In genomic region chr5:80631277-80632259, GRCh38 we compare ENCODE assay signal across 18 cellular contexts.
"Had no signal": no experiment of that assay in that cellular context is flagged by ENCODE, and none has a peak within 500 bp of the region (broad histone marks: within the 10 kb centered on the region; RNA-seq: fewer than 3 reads in every experiment).

No MANE protein-coding gene starts in this region.

- FAIRE-seq: colon, keratinocyte had no signal

- H3K27ac Mint-ChIP-seq: dendritic cell treated with granulocyte-macrophage colony-stimulating factor and Interleukin-4, amounts not matched to agents 40 ng/mL and 50 ng/mL, for 4 days; effector memory CD8-positive, alpha-beta T cell; naive B cell; nephron; type B pancreatic cell had no signal

- DNase-seq: effector memory CD8-positive, alpha-beta T cell; foreskin keratinocyte; immature natural killer cell; left ventricle myocardium inferior; mesendoderm; naive B cell; sigmoid colon; stimulated activated naive CD8-positive, alpha-beta T cell treated with anti-CD3 and anti-CD28 coated beads, Interleukin-15, Interleukin-2, amounts not matched to agents 100 U/mL and 50 U/mL, for 24 hours; thyroid gland; uterus had no signal

- H3K4me3 ChIP-seq: left ventricle myocardium inferior, lung, sigmoid colon, skin epidermis, suprapubic skin, thyroid gland, uterus had no signal

- H3K36me3 ChIP-seq: uterus had no signal

- H3K4me1 Mint-ChIP-seq: immature natural killer cell, nephron had no signal

- H3K4me3 Mint-ChIP-seq: dendritic cell treated with granulocyte-macrophage colony-stimulating factor and Interleukin-4, amounts not matched to agents 40 ng/mL and 50 ng/mL, for 4 days; effector memory CD8-positive, alpha-beta T cell; immature natural killer cell; naive B cell; nephron; type B pancreatic cell had no signal

- H3K9me3 ChIP-seq: left ventricle myocardium inferior, sigmoid colon, suprapubic skin, thyroid gland, uterus had no signal

- H3K9me3 Mint-ChIP-seq: dendritic cell treated with granulocyte-macrophage colony-stimulating factor and Interleukin-4, amounts not matched to agents 40 ng/mL and 50 ng/mL, for 4 days; effector memory CD8-positive, alpha-beta T cell; immature natural killer cell; nephron; type B pancreatic cell had no signal

- H3K4me1 ChIP-seq: foreskin keratinocyte, left ventricle myocardium inferior, sigmoid colon, suprapubic skin, thyroid gland, uterus had no signal

- H3K27me3 ChIP-seq: foreskin keratinocyte, sigmoid colon, suprapubic skin, thyroid gland, uterus had no signal

- ATAC-seq: effector memory CD8-positive, alpha-beta T cell; foreskin keratinocyte; stimulated activated naive CD8-positive, alpha-beta T cell treated with anti-CD3 and anti-CD28 coated beads, Interleukin-15, Interleukin-2, amounts not matched to agents 100 U/mL and 50 U/mL, for 24 hours had no signal

- H3K27ac ChIP-seq: foreskin keratinocyte, left ventricle myocardium inferior, sigmoid colon, skin epidermis, suprapubic skin, thyroid gland, uterus had no signal

- H3K27me3 Mint-ChIP-seq: dendritic cell treated with granulocyte-macrophage colony-stimulating factor and Interleukin-4, amounts not matched to agents 40 ng/mL and 50 ng/mL, for 4 days; effector memory CD8-positive, alpha-beta T cell; naive B cell; type B pancreatic cell had no signal
